In the genomic region with DNA sequence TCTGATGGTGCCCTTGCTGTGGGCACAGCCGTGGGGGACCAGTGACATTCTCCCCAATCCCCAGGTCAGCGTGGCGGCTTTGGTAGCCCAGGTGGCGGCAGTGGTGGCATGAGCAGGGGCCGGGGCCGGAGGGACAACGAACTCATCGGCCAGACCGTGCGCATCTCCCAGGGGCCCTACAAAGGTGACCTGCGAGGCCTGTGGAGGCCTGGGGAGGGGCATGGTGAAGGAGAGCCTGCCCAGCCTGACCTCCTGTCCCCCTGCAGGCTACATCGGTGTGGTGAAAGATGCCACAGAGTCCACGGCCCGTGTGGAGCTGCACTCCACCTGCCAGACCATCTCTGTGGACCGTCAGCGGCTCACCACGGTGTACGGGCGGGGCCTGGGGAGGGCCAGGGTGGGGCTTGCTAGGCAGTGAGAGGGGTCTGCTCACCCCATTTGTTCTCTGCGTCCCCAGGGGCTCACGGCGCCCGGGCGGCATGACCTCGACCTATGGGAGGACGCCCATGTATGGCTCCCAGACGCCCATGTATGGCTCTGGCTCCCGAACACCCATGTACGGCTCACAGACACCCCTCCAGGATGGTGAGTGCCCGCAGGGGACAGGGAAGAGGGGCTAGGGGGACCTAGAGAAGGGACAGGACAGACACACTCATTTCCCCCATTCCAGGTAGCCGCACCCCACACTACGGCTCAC, we compare ENCODE assay signal across 25 cellular contexts. TPM values are rescaled to one million over a fixed set of nuclear protein-coding genes. Genes with fewer than 3 reads are reported as not detected.
DNase-seq lines count a peak whose midpoint lies in the region; FAIRE-seq and TF ChIP-seq lines count a peak whose summit lies in the region.
"Had no signal": no experiment of that assay in that cellular context is flagged by ENCODE, and none has a peak within 500 bp of the region (broad histone marks: within the 10 kb centered on the region; RNA-seq: fewer than 3 reads in every experiment).

No MANE protein-coding gene starts in this region.

- H3K4me1 Mint-ChIP-seq in activated naive CD4-positive, alpha-beta T cell treated with anti-CD3 and anti-CD28 coated beads, Interleukin-2, amount 50 U/mL, for 24 hours = peaks cover 15% of the 10 kb centered on the region

- H3K18ac ChIP-seq in H1 (ENCODE audit: extremely low read depth, low read length) (no peak overlapping the region), trophoblast cell (ENCODE audit: low read length) (no peak overlapping the region)

- no peak overlapping the region for H2BK20ac ChIP-seq in H1 (ENCODE audit: low read length)

- H3K9me3 ChIP-seq in H1 (ENCODE audit: insufficient read depth in 2 of 2, low read depth in 1 of 2, low read length in 1 of 2) (no peaks in the 10 kb centered on the region), trophoblast cell (ENCODE audit: insufficient read depth, low read depth, low read length) (no peaks in the 10 kb centered on the region), MG63 (no peaks in the 10 kb centered on the region)
- H3K9me3 ChIP-seq: BE2C, HAP-1, SJCRH30 had no signal

- no peak overlapping the region for H3K4me2 ChIP-seq in H1 (ENCODE audit: insufficient read depth in 1 of 2, low read depth in 2 of 2, low read length in 2 of 2)
- H3K4me2 ChIP-seq in trophoblast cell (ENCODE audit: low read length) = no peak overlapping the region

- H3K27me3 ChIP-seq in H1 (replicated peaks in 1 of 4; ENCODE audit: control insufficient read depth in 3 of 4, extremely low read depth in 1 of 4, insufficient read depth in 3 of 4, low read length in 3 of 4) = no peaks in the 10 kb centered on the region
- H3K27me3 ChIP-seq in trophoblast cell (ENCODE audit: insufficient read depth, low read length) = no peaks in the 10 kb centered on the region
- H3K27me3 ChIP-seq in MG63 = no peaks in the 10 kb centered on the region
- H3K27me3 ChIP-seq: BE2C, SJCRH30 had no signal

- no peak for TF ChIP-seq RAD21 in H1 (IDR thresholded peaks at IDR 0.05 in 1 of 2, conservative IDR thresholded peaks at IDR 0.05 in 1 of 2; ENCODE audit: low read depth in 2 of 2, low read length in 2 of 2)

- H3K4me3 ChIP-seq in H1 (ENCODE audit: extremely low read depth in 1 of 4, insufficient read depth in 2 of 4, low read depth in 3 of 4, low read length in 4 of 4) = no peak overlapping the region
- no peak overlapping the region for H3K4me3 ChIP-seq in trophoblast cell (ENCODE audit: low read depth, low read length)
- H3K4me3 ChIP-seq in MG63 = no peak overlapping the region
- H3K4me3 ChIP-seq: HAP-1, SJCRH30 had no signal

- H3K23ac ChIP-seq in H1 (ENCODE audit: insufficient read length) (no peak overlapping the region), trophoblast cell (ENCODE audit: low read length) (no peak overlapping the region)

- no peak overlapping the region for H4K5ac ChIP-seq in H1 (ENCODE audit: insufficient read length, low read depth, low read length)

- H4K8ac ChIP-seq in H1 (ENCODE audit: extremely low read depth, insufficient read depth, low read length) (0 out of 2 replicates have a peak overlapping the region, but pooled peaks have one; percentile 40), trophoblast cell (ENCODE audit: low read depth, low read length) (no peak overlapping the region)

- no peak for TF ChIP-seq EP300 in H1 (IDR thresholded peaks at IDR 0.05; ENCODE audit: borderline replicate concordance in 1 of 2, low read depth in 2 of 2, low read length in 2 of 2)

- H3K36me3 ChIP-seq in H1 (ENCODE audit: control insufficient read depth in 2 of 4, insufficient read depth in 4 of 4, low read length in 3 of 4) = peaks cover 37 to 63% (median 59%) of the 10 kb centered on the region in 4 experiments
- peaks cover 85 to 86% of the 10 kb centered on the region in 2 experiments for H3K36me3 ChIP-seq in trophoblast cell (ENCODE audit: control insufficient read depth in 1 of 2, insufficient read depth in 2 of 2, low read length in 2 of 2)
- peaks cover 87% of the 10 kb centered on the region for H3K36me3 ChIP-seq in MG63

- no peaks in the 10 kb centered on the region for H3K9me3 Mint-ChIP-seq in activated naive CD4-positive, alpha-beta T cell treated with anti-CD3 and anti-CD28 coated beads, Interleukin-2, amount 50 U/mL, for 24 hours

- TF ChIP-seq CTCF in H1 (IDR thresholded peaks at IDR 0.05; ENCODE audit: control extremely low read depth in 1 of 3, insufficient read depth in 1 of 3, low read depth in 1 of 3, low read length in 3 of 3) (no peak), RWPE1 (conservative IDR thresholded peaks at IDR 0.05; ENCODE audit: low read depth) (no peak)

- no peak overlapping the region for H3K27ac ChIP-seq in H1 (ENCODE audit: low read depth, low read length)
- H3K27ac ChIP-seq in trophoblast cell (ENCODE audit: low read depth, low read length) = no peak overlapping the region
- no peak overlapping the region for H3K27ac ChIP-seq in RWPE1
- H3K27ac ChIP-seq: HL-60, SJCRH30 had no signal

- H3K9ac ChIP-seq in H1 (replicated peaks in 1 of 4; ENCODE audit: extremely low read depth in 1 of 4, low read depth in 3 of 4, low read length in 3 of 4) (no peak overlapping the region), trophoblast cell (ENCODE audit: low read length) (no peak overlapping the region)

- H4K12ac ChIP-seq in trophoblast cell (ENCODE audit: low read depth, low read length) = peak overlapping the region; percentile 16

- no peak overlapping the region for H3K56ac ChIP-seq in H1 (replicated peaks; ENCODE audit: insufficient read length, low read depth, low read length)

- 94% methylated on average over 30 of the region's 32 CpGs; no CpG with 5 or more reads in 1 of the 2 experiments for WGBS in H1 (ENCODE audit: extremely low coverage in 1 of 2, insufficient coverage in 1 of 2, insufficient read length in 1 of 2, insufficient replicate concordance in 2 of 2, low coverage in 1 of 2, low lambda C conversion rate in 2 of 2, missing lambda C conversion rate in 1 of 2), 2 experiments
- no CpG with 5 or more reads among the region's 32 CpGs for WGBS in trophoblast cell (ENCODE audit: extremely low coverage, insufficient coverage, insufficient read length)

- no peaks in the 10 kb centered on the region for H3K79me2 ChIP-seq in H1 (ENCODE audit: control insufficient read depth in 1 of 2, insufficient read depth in 2 of 2, low read length in 2 of 2)
- no peaks in the 10 kb centered on the region for H3K79me2 ChIP-seq in trophoblast cell (ENCODE audit: control insufficient read depth, insufficient read depth, low read length, poor library complexity)

- CTCF ChIA-PET in H1 (lab: Charles Lee; ENCODE audit: partially characterized antibody) (interaction anchor here (2.0 to 5.6 kb wide), 5 partner anchors 9 to 44 kb away, joined by 5 to 56 read pairs (median 47); partner anchors contain the start of genes DLL3 and SELENOV), RWPE1 (lab: Yijun Ruan, JAX) (interaction anchor here (0.6 to 1.5 kb wide), 2 partner anchors 22 to 25 kb away, joined by 3 to 4 read pairs; no protein-coding TSS in a partner anchor)

- H4K20me1 ChIP-seq in H1 (replicated peaks in 1 of 2; ENCODE audit: control insufficient read depth in 1 of 2, insufficient read depth in 2 of 2, low read length in 2 of 2) = peaks cover 6 to 18% of the 10 kb centered on the region in 2 experiments

- no peak overlapping the region for H2AFZ ChIP-seq in H1 (ENCODE audit: low read length)
- no peak overlapping the region for H2AFZ ChIP-seq in trophoblast cell (ENCODE audit: insufficient read depth, low read length, poor library complexity)

- H3K36me3 Mint-ChIP-seq in activated naive CD4-positive, alpha-beta T cell treated with anti-CD3 and anti-CD28 coated beads, Interleukin-2, amount 50 U/mL, for 24 hours = peaks cover 19% of the 10 kb centered on the region

- no peak for FAIRE-seq in H1 (lab: Jason Lieb, UNC)
- FAIRE-seq: G401.6 had no signal

- H2BK5ac ChIP-seq in H1 (ENCODE audit: low read depth, low read length) = no peak overlapping the region; the same call in 1 of the 2 replicates
- no peak overlapping the region for H2BK5ac ChIP-seq in trophoblast cell (ENCODE audit: low read depth, low read length, poor library complexity)

- H3K4me3 Mint-ChIP-seq in activated naive CD4-positive, alpha-beta T cell treated with anti-CD3 and anti-CD28 coated beads, Interleukin-2, amount 50 U/mL, for 24 hours = no peak overlapping the region

- H3K14ac ChIP-seq in H1 (ENCODE audit: insufficient read length) = no peak overlapping the region
- no peak overlapping the region for H3K14ac ChIP-seq in trophoblast cell (ENCODE audit: low read length)

- no peak for DNase-seq in activated naive CD4-positive, alpha-beta T cell (lab: John Stamatoyannopoulos, UW)
- DNase-seq in H1 (ENCODE audit: low read depth in 1 of 2, low spot score in 2 of 2) (no peak), trophoblast cell (no peak), MG63 (no peak), RWPE1 (ENCODE audit: low spot score) (no peak)
- DNase-seq: BE2C; CD4-positive, CD25-positive, alpha-beta regulatory T cell; COR-L47; DMS 273 treated with DMSO at 0.1 percent for 48 hours; IMR-90; Karpas-422; NCI-H1048; NCI-H146; NCI-H2029 treated with DMSO at 0.1 percent for 48 hours; NCI-H2171; NCI-H526; PC-3 had no signal

- no peak overlapping the region for H2BK15ac ChIP-seq in H1 (ENCODE audit: low read length)

- H3K4me1 ChIP-seq in H1 (replicated peaks in 1 of 4; ENCODE audit: control insufficient read depth in 3 of 4, insufficient read depth in 4 of 4, low read length in 3 of 4) (no peaks in the 10 kb centered on the region; a peak in 1 of 7 replicates), trophoblast cell (ENCODE audit: control insufficient read depth in 1 of 2, insufficient read depth in 2 of 2, low read length in 2 of 2) (no peaks in the 10 kb centered on the region)
- H3K4me1 ChIP-seq: BE2C, HAP-1, SJCRH30 had no signal

- H3K27me3 Mint-ChIP-seq in activated naive CD4-positive, alpha-beta T cell treated with anti-CD3 and anti-CD28 coated beads, Interleukin-2, amount 50 U/mL, for 24 hours = no peaks in the 10 kb centered on the region
- H3K27me3 Mint-ChIP-seq: CD4-positive, CD25-positive, alpha-beta regulatory T cell had no signal

- no peak overlapping the region for H2BK120ac ChIP-seq in H1 (replicated peaks; ENCODE audit: low read depth, low read length)
- H2BK120ac ChIP-seq in trophoblast cell (ENCODE audit: insufficient read depth, low read length, poor library complexity) = no peak overlapping the region

- no peak for TF ChIP-seq POLR2A in H1 (IDR thresholded peaks at IDR 0.05; ENCODE audit: control extremely low read depth in 1 of 2, low read depth in 2 of 2, low read length in 2 of 2)

- H2AK5ac ChIP-seq in H1 (ENCODE audit: low read depth, low read length) (no peak overlapping the region), trophoblast cell (ENCODE audit: low read length) (no peak overlapping the region)

- H2BK12ac ChIP-seq in H1 (ENCODE audit: low read depth, low read length) = no peak overlapping the region
- H2BK12ac ChIP-seq in trophoblast cell (ENCODE audit: low read length) = no peak overlapping the region

- H3K4ac ChIP-seq in H1 (replicated peaks; ENCODE audit: insufficient read length, low read depth, low read length) (no peak overlapping the region), trophoblast cell (ENCODE audit: low read depth, low read length) (no peak overlapping the region)

- peaks cover 3% of the 10 kb centered on the region; the same call in 1 of the 2 replicates for H3K79me1 ChIP-seq in H1 (ENCODE audit: low read depth, low read length)
- no peaks in the 10 kb centered on the region for H3K79me1 ChIP-seq in trophoblast cell (ENCODE audit: low read length)

- H3K27ac Mint-ChIP-seq in activated naive CD4-positive, alpha-beta T cell treated with anti-CD3 and anti-CD28 coated beads, Interleukin-2, amount 50 U/mL, for 24 hours = peak overlapping the region; percentile 35

- POLR2A ChIA-PET in H1 (lab: Charles Lee; ENCODE audit: partially characterized antibody) = interaction anchor here (0.6 to 2.1 kb wide), 3 partner anchors 37 to 62 kb away, joined by 3 to 7 read pairs (median 5); partner anchors contain the start of gene RPS16
- POLR2A ChIA-PET in RWPE1 (lab: Yijun Ruan, JAX; ENCODE audit: low non-redundant PET) = no interaction called here

- H4K91ac ChIP-seq in H1 (replicated peaks; ENCODE audit: insufficient read length, low read length) (no peak overlapping the region), trophoblast cell (ENCODE audit: low read depth, low read length) (no peak overlapping the region)

- H3K23me2 ChIP-seq in H1 (ENCODE audit: low read depth, low read length) = no peaks in the 10 kb centered on the region; the same call in 1 of the 2 replicates

RNA-seq across cellular contexts. Expression of gene TIMM50, which starts 7.7 kb away (rescaled TPM):
- 153 and 155 TPM in 2 replicates for total RNA-seq in H1 (2021; fragmentation: NEBNext Ultra II Directional; extraction: Animal tissue kit (Norgen Biotek cat#: 25700))
- polyA plus RNA-seq in H1 (2011; rRNA removed) = 187 and 217 TPM in 2 replicates
- 162 TPM for polyA plus RNA-seq in H1 (2011; cell fraction: cytosol; rRNA removed)
- polyA plus RNA-seq in H1 (2011; cell fraction: nucleus; rRNA removed) = 233 TPM
- 147 to 197 TPM (median 169 TPM) in 4 replicates for polyA plus RNA-seq in H1 (2012, experiment 1 of 2)
- 251 TPM for polyA plus RNA-seq in H1 (2012, experiment 2 of 2)
- polyA plus RNA-seq in H1 (2013, experiment 1 of 2) = 125 TPM
- 123 TPM for polyA plus RNA-seq in H1 (2013, experiment 2 of 2)
- 121 and 126 TPM in 2 replicates for polyA minus RNA-seq in H1 (2011; rRNA and poly(A)+ RNA removed)
- 92.0 TPM for polyA minus RNA-seq in H1 (2011; cell fraction: cytosol; rRNA and poly(A)+ RNA removed)
- 71.7 TPM for polyA minus RNA-seq in H1 (2011; cell fraction: nucleus; rRNA and poly(A)+ RNA removed)
- polyA plus RNA-seq in trophoblast cell (2013) = 66.8 and 71.3 TPM in 2 replicates
- 166 and 218 TPM in 2 replicates for total RNA-seq in MG63 (2014; rRNA removed; shearing (Covaris generic); ENCODE audit: low replicate concordance)

RNA-seq across cellular contexts. Expression of gene DLL3, which starts 25.9 kb away (rescaled TPM):
- total RNA-seq in H1 (2021; fragmentation: NEBNext Ultra II Directional; extraction: Animal tissue kit (Norgen Biotek cat#: 25700)) = 11.3 and 12.2 TPM in 2 replicates
- 13.8 and 16.6 TPM in 2 replicates for polyA plus RNA-seq in H1 (2011; rRNA removed)
- polyA plus RNA-seq in H1 (2011; cell fraction: cytosol; rRNA removed) = 10.9 TPM
- 13.1 TPM for polyA plus RNA-seq in H1 (2011; cell fraction: nucleus; rRNA removed)
- polyA plus RNA-seq in H1 (2012, experiment 1 of 2) = 4.0 to 10.2 TPM (median 8.6 TPM) in 4 replicates
- 6.7 TPM for polyA plus RNA-seq in H1 (2012, experiment 2 of 2)
- 63.8 TPM for polyA plus RNA-seq in H1 (2013, experiment 1 of 2)
- polyA plus RNA-seq in H1 (2013, experiment 2 of 2) = 53.9 TPM
- polyA minus RNA-seq in H1 (2011; rRNA and poly(A)+ RNA removed) = 1.2 and 1.6 TPM in 2 replicates
- 4.3 TPM for polyA minus RNA-seq in H1 (2011; cell fraction: cytosol; rRNA and poly(A)+ RNA removed)
- 3.9 TPM for polyA minus RNA-seq in H1 (2011; cell fraction: nucleus; rRNA and poly(A)+ RNA removed)
- polyA plus RNA-seq in trophoblast cell (2013) = 0.33 and 0.40 TPM in 2 replicates
- total RNA-seq in MG63 (2014; rRNA removed; shearing (Covaris generic); ENCODE audit: low replicate concordance) = 1.7 and 5.6 TPM in 2 replicates
- total RNA-seq: A172 had no signal

RNA-seq across cellular contexts. Expression of gene SUPT5H, which starts 27.5 kb away (rescaled TPM):
- total RNA-seq in H1 (2021; fragmentation: NEBNext Ultra II Directional; extraction: Animal tissue kit (Norgen Biotek cat#: 25700)) = 111 and 118 TPM in 2 replicates
- polyA plus RNA-seq in H1 (2011; rRNA removed) = 77.8 and 110 TPM in 2 replicates
- polyA plus RNA-seq in H1 (2011; cell fraction: cytosol; rRNA removed) = 88.9 TPM
- polyA plus RNA-seq in H1 (2011; cell fraction: nucleus; rRNA removed) = 202 TPM
- 110 to 145 TPM (median 140 TPM) in 4 replicates for polyA plus RNA-seq in H1 (2012, experiment 1 of 2)
- polyA plus RNA-seq in H1 (2012, experiment 2 of 2) = 111 TPM
- 86.7 TPM for polyA plus RNA-seq in H1 (2013, experiment 1 of 2)
- polyA plus RNA-seq in H1 (2013, experiment 2 of 2) = 76.3 TPM
- polyA minus RNA-seq in H1 (2011; rRNA and poly(A)+ RNA removed) = 54.8 and 86.8 TPM in 2 replicates
- 45.4 TPM for polyA minus RNA-seq in H1 (2011; cell fraction: cytosol; rRNA and poly(A)+ RNA removed)
- polyA minus RNA-seq in H1 (2011; cell fraction: nucleus; rRNA and poly(A)+ RNA removed) = 57.4 TPM
- 139 and 147 TPM in 2 replicates for polyA plus RNA-seq in trophoblast cell (2013)
- total RNA-seq in MG63 (2014; rRNA removed; shearing (Covaris generic); ENCODE audit: low replicate concordance) = 55.9 and 102 TPM in 2 replicates

RNA-seq across cellular contexts. Expression of gene RPS16, which starts 37.1 kb away (rescaled TPM):
- total RNA-seq in H1 (2021; fragmentation: NEBNext Ultra II Directional; extraction: Animal tissue kit (Norgen Biotek cat#: 25700)) = 2,433 and 2,482 TPM in 2 replicates
- 7,810 and 9,546 TPM in 2 replicates for polyA plus RNA-seq in H1 (2011; rRNA removed)
- 5,561 TPM for polyA plus RNA-seq in H1 (2011; cell fraction: cytosol; rRNA removed)
- polyA plus RNA-seq in H1 (2011; cell fraction: nucleus; rRNA removed) = 4,175 TPM
- 3,337 to 4,443 TPM (median 4,024 TPM) in 4 replicates for polyA plus RNA-seq in H1 (2012, experiment 1 of 2)
- 7,637 TPM for polyA plus RNA-seq in H1 (2012, experiment 2 of 2)
- polyA plus RNA-seq in H1 (2013, experiment 1 of 2) = 4,469 TPM
- polyA plus RNA-seq in H1 (2013, experiment 2 of 2) = 4,343 TPM
- 1,416 and 1,486 TPM in 2 replicates for polyA minus RNA-seq in H1 (2011; rRNA and poly(A)+ RNA removed)
- polyA minus RNA-seq in H1 (2011; cell fraction: cytosol; rRNA and poly(A)+ RNA removed) = 1,670 TPM
- 1,057 TPM for polyA minus RNA-seq in H1 (2011; cell fraction: nucleus; rRNA and poly(A)+ RNA removed)
- 3,136 and 3,193 TPM in 2 replicates for polyA plus RNA-seq in trophoblast cell (2013)
- 95.9 and 97.8 TPM in 2 replicates for total RNA-seq in MG63 (2014; rRNA removed; shearing (Covaris generic); ENCODE audit: low replicate concordance)

RNA-seq across cellular contexts. Expression of gene SELENOV, which starts 42.0 kb away (rescaled TPM):
- 8.4 and 11.0 TPM in 2 replicates for total RNA-seq in H1 (2021; fragmentation: NEBNext Ultra II Directional; extraction: Animal tissue kit (Norgen Biotek cat#: 25700))
- 10.7 and 21.8 TPM in 2 replicates for polyA plus RNA-seq in H1 (2011; rRNA removed)
- 11.5 TPM for polyA plus RNA-seq in H1 (2011; cell fraction: cytosol; rRNA removed)
- 27.1 TPM for polyA plus RNA-seq in H1 (2011; cell fraction: nucleus; rRNA removed)
- polyA plus RNA-seq in H1 (2012, experiment 1 of 2) = 9.8 to 12.5 TPM (median 11.4 TPM) in 4 replicates
- polyA plus RNA-seq in H1 (2012, experiment 2 of 2) = 9.3 TPM
- 23.6 TPM for polyA plus RNA-seq in H1 (2013, experiment 1 of 2)
- 19.1 TPM for polyA plus RNA-seq in H1 (2013, experiment 2 of 2)
- 1.2 and 2.0 TPM in 2 replicates for polyA minus RNA-seq in H1 (2011; rRNA and poly(A)+ RNA removed)
- polyA minus RNA-seq in H1 (2011; cell fraction: cytosol; rRNA and poly(A)+ RNA removed) = 4.4 TPM
- polyA minus RNA-seq in H1 (2011; cell fraction: nucleus; rRNA and poly(A)+ RNA removed) = 16.2 TPM
- 4.4 and 5.0 TPM in 2 replicates for polyA plus RNA-seq in trophoblast cell (2013)
- not detected in 2 replicates for total RNA-seq in MG63 (2014; rRNA removed; shearing (Covaris generic); ENCODE audit: low replicate concordance)
- total RNA-seq: A172; CD4-positive, CD25-positive, alpha-beta regulatory T cell; HT1080; IMR-90; MCF 10A; PC-3 had no signal
- polyA plus RNA-seq: CD4-positive, CD25-positive, alpha-beta regulatory T cell; IMR-90 had no signal
